In the genomic region with DNA sequence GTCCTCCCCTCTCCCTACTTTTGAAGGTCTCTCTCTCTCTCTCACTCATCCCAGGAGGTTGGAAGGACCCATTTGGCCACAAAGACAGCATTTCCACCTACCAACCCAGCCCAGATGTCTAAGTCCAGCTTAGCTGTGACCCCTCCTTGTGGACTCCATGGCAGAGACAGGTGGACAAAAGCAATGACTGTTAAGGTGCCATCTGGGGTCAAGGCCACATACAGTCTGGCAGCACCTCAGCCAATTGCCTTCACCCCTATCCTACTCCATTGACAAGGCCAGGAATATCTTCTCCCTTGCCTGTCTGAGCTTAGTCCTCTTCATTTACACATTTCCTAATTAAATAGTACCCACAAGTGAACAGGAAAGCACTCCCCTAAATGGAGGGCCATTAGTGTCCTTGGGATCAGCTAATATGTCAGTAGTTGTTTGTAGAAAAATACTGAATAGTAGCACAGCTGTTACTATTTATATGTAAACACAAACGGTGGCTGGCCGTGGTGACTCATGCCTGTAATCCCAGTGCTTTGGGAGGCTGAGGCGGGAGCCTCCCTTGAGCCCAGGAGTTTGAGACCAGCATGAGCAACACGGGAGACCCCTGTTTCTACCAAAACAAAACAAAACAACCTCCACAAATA, we compare ENCODE assay signal across 1 cellular context.
TF ChIP-seq lines count a peak whose summit lies in the region.

No MANE protein-coding gene starts in this region.

TF ChIP-seq in HepG2, 621 proteins besides CTCF, POLR2A, EP300 and RAD21 (continued from another document and continues in another):
- TF ChIP-seq PAXIP1 (CRISPR knock-in tag; conservative IDR thresholded peaks at IDR 0.05), result peak; percentile 82
- no peak for TF ChIP-seq ZNF282 (IDR thresholded peaks at IDR 0.05; ENCODE audit: partially characterized antibody)
- TF ChIP-seq, protein P1, sequence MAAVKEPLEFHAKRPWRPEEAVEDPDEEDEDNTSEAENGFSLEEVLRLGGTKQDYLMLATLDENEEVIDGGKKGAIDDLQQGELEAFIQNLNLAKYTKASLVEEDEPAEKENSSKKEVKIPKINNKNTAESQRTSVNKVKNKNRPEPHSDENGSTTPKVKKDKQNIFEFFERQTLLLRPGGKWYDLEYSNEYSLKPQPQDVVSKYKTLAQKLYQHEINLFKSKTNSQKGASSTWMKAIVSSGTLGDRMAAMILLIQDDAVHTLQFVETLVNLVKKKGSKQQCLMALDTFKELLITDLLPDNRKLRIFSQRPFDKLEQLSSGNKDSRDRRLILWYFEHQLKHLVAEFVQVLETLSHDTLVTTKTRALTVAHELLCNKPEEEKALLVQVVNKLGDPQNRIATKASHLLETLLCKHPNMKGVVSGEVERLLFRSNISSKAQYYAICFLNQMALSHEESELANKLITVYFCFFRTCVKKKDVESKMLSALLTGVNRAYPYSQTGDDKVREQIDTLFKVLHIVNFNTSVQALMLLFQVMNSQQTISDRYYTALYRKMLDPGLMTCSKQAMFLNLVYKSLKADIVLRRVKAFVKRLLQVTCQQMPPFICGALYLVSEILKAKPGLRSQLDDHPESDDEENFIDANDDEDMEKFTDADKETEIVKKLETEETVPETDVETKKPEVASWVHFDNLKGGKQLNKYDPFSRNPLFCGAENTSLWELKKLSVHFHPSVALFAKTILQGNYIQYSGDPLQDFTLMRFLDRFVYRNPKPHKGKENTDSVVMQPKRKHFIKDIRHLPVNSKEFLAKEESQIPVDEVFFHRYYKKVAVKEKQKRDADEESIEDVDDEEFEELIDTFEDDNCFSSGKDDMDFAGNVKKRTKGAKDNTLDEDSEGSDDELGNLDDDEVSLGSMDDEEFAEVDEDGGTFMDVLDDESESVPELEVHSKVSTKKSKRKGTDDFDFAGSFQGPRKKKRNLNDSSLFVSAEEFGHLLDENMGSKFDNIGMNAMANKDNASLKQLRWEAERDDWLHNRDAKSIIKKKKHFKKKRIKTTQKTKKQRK (IDR thresholded peaks at IDR 0.05; ENCODE audit: low read length), result no peak
- TF ChIP-seq ZNF781 (CRISPR knock-in tag; IDR thresholded peaks at IDR 0.05; ENCODE audit: borderline replicate concordance, not compliant biosample characterization), result no peak
- TF ChIP-seq GFI1 (CRISPR knock-in tag; IDR thresholded peaks at IDR 0.05; ENCODE audit: borderline replicate concordance), result peak; percentile 68; the same call in 1 of the 2 replicates
- no peak; the same call in 1 of the 2 replicates for TF ChIP-seq ZMAT3 (CRISPR knock-in tag; conservative IDR thresholded peaks at IDR 0.05)
- TF ChIP-seq FOXK2 (IDR thresholded peaks at IDR 0.05), result 0 out of 2 replicates have a peak, but pooled peaks have one; percentile 3
- 0 out of 4 replicates have a peak, but pooled peaks of 1 of the 2 experiments have one; percentile 13 for TF ChIP-seq KLF16 (CRISPR knock-in tag; IDR thresholded peaks at IDR 0.05)
- TF ChIP-seq DPF2 (CRISPR knock-in tag; IDR thresholded peaks at IDR 0.05; ENCODE audit: borderline replicate concordance, low read depth), result peak; percentile 64; the same call in 1 of the 2 replicates
- TF ChIP-seq ZNF883 (CRISPR knock-in tag; IDR thresholded peaks at IDR 0.05; ENCODE audit: not compliant biosample characterization), result no peak
- no peak for TF ChIP-seq SP4 (CRISPR knock-in tag; IDR thresholded peaks at IDR 0.05)
- TF ChIP-seq HOXA7 (CRISPR knock-in tag; IDR thresholded peaks at IDR 0.05), result no peak
- TF ChIP-seq, protein P2, sequence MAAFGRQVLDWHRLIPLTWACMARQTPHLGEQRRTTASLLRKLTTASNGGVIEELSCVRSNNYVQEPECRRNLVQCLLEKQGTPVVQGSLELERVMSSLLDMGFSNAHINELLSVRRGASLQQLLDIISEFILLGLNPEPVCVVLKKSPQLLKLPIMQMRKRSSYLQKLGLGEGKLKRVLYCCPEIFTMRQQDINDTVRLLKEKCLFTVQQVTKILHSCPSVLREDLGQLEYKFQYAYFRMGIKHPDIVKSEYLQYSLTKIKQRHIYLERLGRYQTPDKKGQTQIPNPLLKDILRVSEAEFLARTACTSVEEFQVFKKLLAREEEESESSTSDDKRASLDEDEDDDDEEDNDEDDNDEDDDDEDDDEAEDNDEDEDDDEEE (CRISPR knock-in tag; IDR thresholded peaks at IDR 0.05), result no peak
- no peak for TF ChIP-seq ZNF234 (CRISPR knock-in tag; conservative IDR thresholded peaks at IDR 0.05)
- TF ChIP-seq, protein P3, sequence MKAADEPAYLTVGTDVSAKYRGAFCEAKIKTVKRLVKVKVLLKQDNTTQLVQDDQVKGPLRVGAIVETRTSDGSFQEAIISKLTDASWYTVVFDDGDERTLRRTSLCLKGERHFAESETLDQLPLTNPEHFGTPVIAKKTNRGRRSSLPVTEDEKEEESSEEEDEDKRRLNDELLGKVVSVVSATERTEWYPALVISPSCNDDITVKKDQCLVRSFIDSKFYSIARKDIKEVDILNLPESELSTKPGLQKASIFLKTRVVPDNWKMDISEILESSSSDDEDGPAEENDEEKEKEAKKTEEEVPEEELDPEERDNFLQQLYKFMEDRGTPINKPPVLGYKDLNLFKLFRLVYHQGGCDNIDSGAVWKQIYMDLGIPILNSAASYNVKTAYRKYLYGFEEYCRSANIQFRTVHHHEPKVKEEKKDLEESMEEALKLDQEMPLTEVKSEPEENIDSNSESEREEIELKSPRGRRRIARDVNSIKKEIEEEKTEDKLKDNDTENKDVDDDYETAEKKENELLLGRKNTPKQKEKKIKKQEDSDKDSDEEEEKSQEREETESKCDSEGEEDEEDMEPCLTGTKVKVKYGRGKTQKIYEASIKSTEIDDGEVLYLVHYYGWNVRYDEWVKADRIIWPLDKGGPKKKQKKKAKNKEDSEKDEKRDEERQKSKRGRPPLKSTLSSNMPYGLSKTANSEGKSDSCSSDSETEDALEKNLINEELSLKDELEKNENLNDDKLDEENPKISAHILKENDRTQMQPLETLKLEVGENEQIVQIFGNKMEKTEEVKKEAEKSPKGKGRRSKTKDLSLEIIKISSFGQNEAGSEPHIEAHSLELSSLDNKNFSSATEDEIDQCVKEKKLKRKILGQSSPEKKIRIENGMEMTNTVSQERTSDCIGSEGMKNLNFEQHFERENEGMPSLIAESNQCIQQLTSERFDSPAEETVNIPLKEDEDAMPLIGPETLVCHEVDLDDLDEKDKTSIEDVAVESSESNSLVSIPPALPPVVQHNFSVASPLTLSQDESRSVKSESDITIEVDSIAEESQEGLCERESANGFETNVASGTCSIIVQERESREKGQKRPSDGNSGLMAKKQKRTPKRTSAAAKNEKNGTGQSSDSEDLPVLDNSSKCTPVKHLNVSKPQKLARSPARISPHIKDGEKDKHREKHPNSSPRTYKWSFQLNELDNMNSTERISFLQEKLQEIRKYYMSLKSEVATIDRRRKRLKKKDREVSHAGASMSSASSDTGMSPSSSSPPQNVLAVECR (CRISPR knock-in tag; IDR thresholded peaks at IDR 0.05; ENCODE audit: borderline replicate concordance), result peak; percentile 47; the same call in 1 of the 2 replicates
- 0 out of 2 replicates have a peak, but pooled peaks have one; percentile 24 for TF ChIP-seq ZSCAN22 (CRISPR knock-in tag; IDR thresholded peaks at IDR 0.05)
- no peak for TF ChIP-seq ZNF674 (CRISPR knock-in tag; IDR thresholded peaks at IDR 0.05; ENCODE audit: low read depth)
- TF ChIP-seq ZNF326 (CRISPR knock-in tag; IDR thresholded peaks at IDR 0.05; ENCODE audit: borderline replicate concordance), result no peak
- no peak for TF ChIP-seq PHF20 (CRISPR knock-in tag; IDR thresholded peaks at IDR 0.05)
- no peak for TF ChIP-seq ZNF367 (CRISPR knock-in tag; IDR thresholded peaks at IDR 0.05; ENCODE audit: borderline replicate concordance)
- TF ChIP-seq CHCHD3 (CRISPR knock-in tag; IDR thresholded peaks at IDR 0.05), result no peak
- no peak for TF ChIP-seq CEBPB (IDR thresholded peaks at IDR 0.05; ENCODE audit: borderline replicate concordance, low read depth, low read length)
- peak; percentile 86 for TF ChIP-seq PITX1 (CRISPR knock-in tag; IDR thresholded peaks at IDR 0.05)
- TF ChIP-seq MTA1 (CRISPR knock-in tag; IDR thresholded peaks at IDR 0.05; ENCODE audit: borderline replicate concordance), result peak; percentile 85
- TF ChIP-seq, protein P4, sequence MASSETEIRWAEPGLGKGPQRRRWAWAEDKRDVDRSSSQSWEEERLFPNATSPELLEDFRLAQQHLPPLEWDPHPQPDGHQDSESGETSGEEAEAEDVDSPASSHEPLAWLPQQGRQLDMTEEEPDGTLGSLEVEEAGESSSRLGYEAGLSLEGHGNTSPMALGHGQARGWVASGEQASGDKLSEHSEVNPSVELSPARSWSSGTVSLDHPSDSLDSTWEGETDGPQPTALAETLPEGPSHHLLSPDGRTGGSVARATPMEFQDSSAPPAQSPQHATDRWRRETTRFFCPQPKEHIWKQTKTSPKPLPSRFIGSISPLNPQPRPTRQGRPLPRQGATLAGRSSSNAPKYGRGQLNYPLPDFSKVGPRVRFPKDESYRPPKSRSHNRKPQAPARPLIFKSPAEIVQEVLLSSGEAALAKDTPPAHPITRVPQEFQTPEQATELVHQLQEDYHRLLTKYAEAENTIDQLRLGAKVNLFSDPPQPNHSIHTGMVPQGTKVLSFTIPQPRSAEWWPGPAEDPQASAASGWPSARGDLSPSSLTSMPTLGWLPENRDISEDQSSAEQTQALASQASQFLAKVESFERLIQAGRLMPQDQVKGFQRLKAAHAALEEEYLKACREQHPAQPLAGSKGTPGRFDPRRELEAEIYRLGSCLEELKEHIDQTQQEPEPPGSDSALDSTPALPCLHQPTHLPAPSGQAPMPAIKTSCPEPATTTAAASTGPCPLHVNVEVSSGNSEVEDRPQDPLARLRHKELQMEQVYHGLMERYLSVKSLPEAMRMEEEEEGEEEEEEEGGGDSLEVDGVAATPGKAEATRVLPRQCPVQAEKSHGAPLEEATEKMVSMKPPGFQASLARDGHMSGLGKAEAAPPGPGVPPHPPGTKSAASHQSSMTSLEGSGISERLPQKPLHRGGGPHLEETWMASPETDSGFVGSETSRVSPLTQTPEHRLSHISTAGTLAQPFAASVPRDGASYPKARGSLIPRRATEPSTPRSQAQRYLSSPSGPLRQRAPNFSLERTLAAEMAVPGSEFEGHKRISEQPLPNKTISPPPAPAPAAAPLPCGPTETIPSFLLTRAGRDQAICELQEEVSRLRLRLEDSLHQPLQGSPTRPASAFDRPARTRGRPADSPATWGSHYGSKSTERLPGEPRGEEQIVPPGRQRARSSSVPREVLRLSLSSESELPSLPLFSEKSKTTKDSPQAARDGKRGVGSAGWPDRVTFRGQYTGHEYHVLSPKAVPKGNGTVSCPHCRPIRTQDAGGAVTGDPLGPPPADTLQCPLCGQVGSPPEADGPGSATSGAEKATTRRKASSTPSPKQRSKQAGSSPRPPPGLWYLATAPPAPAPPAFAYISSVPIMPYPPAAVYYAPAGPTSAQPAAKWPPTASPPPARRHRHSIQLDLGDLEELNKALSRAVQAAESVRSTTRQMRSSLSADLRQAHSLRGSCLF (CRISPR knock-in tag; IDR thresholded peaks at IDR 0.05; ENCODE audit: borderline replicate concordance), result no peak
- TF ChIP-seq SALL1 (CRISPR knock-in tag; IDR thresholded peaks at IDR 0.05), result peak; percentile 90
- peak; percentile 89; the same call in 1 of the 2 replicates for TF ChIP-seq ZNF878 (CRISPR knock-in tag; IDR thresholded peaks at IDR 0.05)
- TF ChIP-seq ZGPAT (CRISPR knock-in tag; IDR thresholded peaks at IDR 0.05), result peak; percentile 74
- TF ChIP-seq ZNF33B (CRISPR knock-in tag; IDR thresholded peaks at IDR 0.05), result 0 out of 2 replicates have a peak, but pooled peaks have one; percentile 31
- TF ChIP-seq RELA (CRISPR knock-in tag; IDR thresholded peaks at IDR 0.05), result no peak
- TF ChIP-seq ZEB1 (IDR thresholded peaks at IDR 0.05; ENCODE audit: insufficient replicate concordance, low read depth), result peak; percentile 72
- TF ChIP-seq ZSCAN29 (CRISPR knock-in tag; conservative IDR thresholded peaks at IDR 0.05), result peak; percentile 19; the same call in 1 of the 2 replicates
- 0 out of 2 replicates have a peak, but pooled peaks have one; percentile 19 for TF ChIP-seq MYC (CRISPR knock-in tag; IDR thresholded peaks at IDR 0.05; ENCODE audit: borderline replicate concordance)
- peak in 1 of 2 experiments; percentile 14; a peak in 1 of 4 replicates for TF ChIP-seq ATF4 (CRISPR knock-in tag; IDR thresholded peaks at IDR 0.05)
- TF ChIP-seq ARID2 (CRISPR knock-in tag; IDR thresholded peaks at IDR 0.05; ENCODE audit: borderline replicate concordance), result peak; percentile 62; the same call in 1 of the 2 replicates
